Comparison of ENCODE assay signal across 23 cellular contexts in the genomic region with DNA sequence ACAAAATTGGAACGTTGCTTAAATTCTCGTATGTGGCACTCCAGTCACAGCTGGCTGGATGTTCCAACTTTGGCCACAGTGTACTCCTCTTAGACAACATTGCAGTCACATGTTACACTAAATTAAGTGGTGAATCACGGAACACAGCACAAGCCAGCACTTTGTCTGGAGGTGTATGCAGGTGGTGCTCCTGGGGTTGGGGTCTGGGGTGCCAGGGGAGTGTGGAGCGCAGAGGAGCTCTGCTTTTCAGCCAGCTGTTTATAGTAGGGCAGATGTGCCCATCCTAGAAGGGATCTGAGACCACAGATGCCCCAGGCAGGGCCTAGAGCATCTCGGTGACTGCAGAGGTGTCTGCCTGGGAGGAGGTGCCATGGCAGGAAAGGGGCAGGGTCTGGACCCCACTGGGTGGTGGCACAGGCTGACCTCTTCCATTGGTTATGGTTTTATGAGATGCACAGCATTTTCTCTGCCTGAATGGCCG.
DNase-seq lines count a peak whose midpoint lies in the region; ATAC-seq, FAIRE-seq and TF ChIP-seq lines count a peak whose summit lies in the region.
"Had no signal": no experiment of that assay in that cellular context is flagged by ENCODE, and none has a peak within 500 bp of the region (broad histone marks: within the 10 kb centered on the region; RNA-seq: fewer than 3 reads in every experiment).

No MANE protein-coding gene starts in this region.

- no peaks in the 10 kb centered on the region; the same call in 1 of the 2 replicates for H3K79me1 ChIP-seq in H1 (ENCODE audit: low read depth, low read length)

- intact Hi-C loops in left ventricle myocardium superior (cut with micrococcal nuclease) (no loop called here), Right ventricle myocardium superior (cut with DNase I) (no loop called here)

- no peak for FAIRE-seq in H1 (lab: Jason Lieb, UNC)

- TF ChIP-seq CTCF in KMS-11 (conservative IDR thresholded peaks at IDR 0.05; ENCODE audit: low read depth, low read length) = no peak
- no peak for TF ChIP-seq CTCF in H1 (IDR thresholded peaks at IDR 0.05; ENCODE audit: control extremely low read depth in 1 of 3, insufficient read depth in 1 of 3, low read depth in 1 of 3, low read length in 3 of 3)

- H3K18ac ChIP-seq in H1 (ENCODE audit: extremely low read depth, low read length) = no peak overlapping the region

- H3K4me1 ChIP-seq in KMS-11 (ENCODE audit: low read depth, poor library complexity, severe bottlenecking) (peaks cover 68% of the 10 kb centered on the region), H1 (replicated peaks in 1 of 4; ENCODE audit: control insufficient read depth in 3 of 4, insufficient read depth in 4 of 4, low read length in 3 of 4) (no peaks in the 10 kb centered on the region)
- H3K4me1 ChIP-seq: HAP-1 had no signal

- no peak overlapping the region for H4K5ac ChIP-seq in H1 (ENCODE audit: insufficient read length, low read depth, low read length)

- H4K91ac ChIP-seq in H1 (replicated peaks; ENCODE audit: insufficient read length, low read length) = no peak overlapping the region

- H3K4me2 ChIP-seq in KMS-11 = peak overlapping the region; percentile 24; the same call in 1 of the 2 replicates
- no peak overlapping the region for H3K4me2 ChIP-seq in H1 (ENCODE audit: insufficient read depth in 1 of 2, low read depth in 2 of 2, low read length in 2 of 2)

- H4K20me1 ChIP-seq in KMS-11 (ENCODE audit: insufficient read depth) (no peaks in the 10 kb centered on the region), H1 (replicated peaks in 1 of 2; ENCODE audit: control insufficient read depth in 1 of 2, insufficient read depth in 2 of 2, low read length in 2 of 2) (peaks cover 2 to 4% of the 10 kb centered on the region in 2 experiments)
- H4K20me1 ChIP-seq: BLaER1 had no signal

- ATAC-seq in left ventricle myocardium superior (peak; percentile 30), Right ventricle myocardium superior (ENCODE audit: poor library complexity) (no peak), HG03354 (IDR thresholded peaks at IDR 0.05; ENCODE audit: poor library complexity, severe bottlenecking, unreplicated experiment) (no peak), GM18517 (IDR thresholded peaks at IDR 0.05; ENCODE audit: unreplicated experiment) (no peak)
- ATAC-seq: left lobe of liver, Panc1, psoas muscle had no signal

- H2BK12ac ChIP-seq in H1 (ENCODE audit: low read depth, low read length) = no peak overlapping the region

- no peak overlapping the region for H3K23ac ChIP-seq in H1 (ENCODE audit: insufficient read length)

- H2BK120ac ChIP-seq in H1 (replicated peaks; ENCODE audit: low read depth, low read length) = no peak overlapping the region

- no peak for TF ChIP-seq POLR2A in H1 (IDR thresholded peaks at IDR 0.05; ENCODE audit: control extremely low read depth in 1 of 2, low read depth in 2 of 2, low read length in 2 of 2)

- CTCF ChIA-PET in H1 (lab: Charles Lee; ENCODE audit: partially characterized antibody) = interaction anchor here (0.7 to 3.2 kb wide), 2 partner anchors 22 to 39 kb away, joined by 3 to 7 read pairs; no protein-coding TSS in a partner anchor

- no peaks in the 10 kb centered on the region for H3K23me2 ChIP-seq in H1 (ENCODE audit: low read depth, low read length)

- no peak overlapping the region for H3K56ac ChIP-seq in H1 (replicated peaks; ENCODE audit: insufficient read length, low read depth, low read length)

- H3K36me3 ChIP-seq in KMS-11 (ENCODE audit: insufficient read depth) (no peaks in the 10 kb centered on the region), H1 (ENCODE audit: control insufficient read depth in 2 of 4, insufficient read depth in 4 of 4, low read length in 3 of 4) (peaks cover 2 to 27% (median 14%) of the 10 kb centered on the region in 4 experiments; a peak in 6 of 8 replicates)

- H3K27me3 ChIP-seq in KMS-11 (ENCODE audit: insufficient read depth, low read depth) (no peaks in the 10 kb centered on the region), H1 (replicated peaks in 1 of 4; ENCODE audit: control insufficient read depth in 3 of 4, extremely low read depth in 1 of 4, insufficient read depth in 3 of 4, low read length in 3 of 4) (no peaks in the 10 kb centered on the region)
- H3K27me3 ChIP-seq: BLaER1 had no signal

- H3K4me3 ChIP-seq in KMS-11 (IDR thresholded peaks at IDR 0.05; ENCODE audit: insufficient read depth, low read depth, low read length) (no peak overlapping the region), H1 (ENCODE audit: extremely low read depth in 1 of 4, insufficient read depth in 2 of 4, low read depth in 3 of 4, low read length in 4 of 4) (no peak overlapping the region)
- H3K4me3 ChIP-seq: BLaER1, HAP-1, psoas muscle had no signal

- no peak overlapping the region for H3K14ac ChIP-seq in H1 (ENCODE audit: insufficient read length)

- H2BK15ac ChIP-seq in H1 (ENCODE audit: low read length) = no peak overlapping the region

- POLR2A ChIA-PET in H1 (lab: Charles Lee; ENCODE audit: partially characterized antibody) = no interaction called here

- H3K27ac ChIP-seq in KMS-11 (no peak overlapping the region), H1 (ENCODE audit: low read depth, low read length) (no peak overlapping the region)
- H3K27ac ChIP-seq: BLaER1, psoas muscle had no signal

- H2BK20ac ChIP-seq in H1 (ENCODE audit: low read length) = no peak overlapping the region

- H3K9ac ChIP-seq in KMS-11 (no peak overlapping the region), H1 (replicated peaks in 1 of 4; ENCODE audit: extremely low read depth in 1 of 4, low read depth in 3 of 4, low read length in 3 of 4) (no peak overlapping the region)
- H3K9ac ChIP-seq: BLaER1 had no signal

- no peak overlapping the region for H3K4ac ChIP-seq in H1 (replicated peaks; ENCODE audit: insufficient read length, low read depth, low read length)

- TF ChIP-seq EP300 in H1 (IDR thresholded peaks at IDR 0.05; ENCODE audit: borderline replicate concordance in 1 of 2, low read depth in 2 of 2, low read length in 2 of 2) = no peak

- no peaks in the 10 kb centered on the region for H3K9me3 ChIP-seq in H1 (ENCODE audit: insufficient read depth in 2 of 2, low read depth in 1 of 2, low read length in 1 of 2)
- H3K9me3 ChIP-seq: HAP-1, psoas muscle had no signal

- no peak overlapping the region for H2AK5ac ChIP-seq in H1 (ENCODE audit: low read depth, low read length)

- no peak overlapping the region for H4K8ac ChIP-seq in H1 (ENCODE audit: extremely low read depth, insufficient read depth, low read length)

- H2AFZ ChIP-seq in KMS-11 (ENCODE audit: low read depth) (no peak overlapping the region), H1 (ENCODE audit: low read length) (no peak overlapping the region)

- WGBS in H1 (ENCODE audit: extremely low coverage in 1 of 2, insufficient coverage in 1 of 2, insufficient read length in 1 of 2, insufficient replicate concordance in 2 of 2, low coverage in 1 of 2, low lambda C conversion rate in 2 of 2, missing lambda C conversion rate in 1 of 2), 2 experiments = 86% methylated on average over 6 of the region's 6 CpGs; no CpG with 5 or more reads in 1 of the 2 experiments

- TF ChIP-seq RAD21 in H1 (IDR thresholded peaks at IDR 0.05 in 1 of 2, conservative IDR thresholded peaks at IDR 0.05 in 1 of 2; ENCODE audit: low read depth in 2 of 2, low read length in 2 of 2) = no peak

- no peak for DNase-seq in left ventricle myocardium superior
- no peak for DNase-seq in Right ventricle myocardium superior
- DNase-seq in H1 (ENCODE audit: low read depth in 1 of 2, low spot score in 2 of 2) = no peak
- DNase-seq in NCI-H1092 treated with DMSO at 0.1 percent for 48 hours (lab: John Stamatoyannopoulos, UW) = no peak
- DNase-seq: activated naive CD4-positive, alpha-beta T cell treated with anti-CD3 and anti-CD28 coated beads, Interleukin-2, amount 50 U/mL, for 16 hours; amygdala; DMS53; hypothalamus; mesendoderm; NCI-H1105; NCI-H187 treated with DMSO at 0.1 percent for 48 hours; NCI-H524; NK-92 treated with Interleukin-12 subunit alpha and Interleukin-12 subunit beta, amount 100 ng/mL, for 24 hours; stimulated activated naive CD4-positive, alpha-beta T cell; T-helper 1 cell had no signal

- H3K79me2 ChIP-seq in KMS-11 (ENCODE audit: insufficient read depth, low read depth) = no peaks in the 10 kb centered on the region
- no peaks in the 10 kb centered on the region for H3K79me2 ChIP-seq in H1 (ENCODE audit: control insufficient read depth in 1 of 2, insufficient read depth in 2 of 2, low read length in 2 of 2)

- no peak overlapping the region for H2BK5ac ChIP-seq in H1 (ENCODE audit: low read depth, low read length)

TF ChIP-seq in H1, 55 proteins besides CTCF, POLR2A, EP300 and RAD21:
- no peak for TF ChIP-seq SP1 (IDR thresholded peaks at IDR 0.05; ENCODE audit: low read depth, low read length)
- TF ChIP-seq SUZ12 (IDR thresholded peaks at IDR 0.05; ENCODE audit: low read length) = no peak
- TF ChIP-seq POLR2AphosphoS5 (IDR thresholded peaks at IDR 0.05; ENCODE audit: low read depth, low read length) = 0 out of 2 replicates have a peak, but pooled peaks have one; percentile 46
